Comparison of ENCODE assay signal across 2 cellular contexts in the genomic region with DNA sequence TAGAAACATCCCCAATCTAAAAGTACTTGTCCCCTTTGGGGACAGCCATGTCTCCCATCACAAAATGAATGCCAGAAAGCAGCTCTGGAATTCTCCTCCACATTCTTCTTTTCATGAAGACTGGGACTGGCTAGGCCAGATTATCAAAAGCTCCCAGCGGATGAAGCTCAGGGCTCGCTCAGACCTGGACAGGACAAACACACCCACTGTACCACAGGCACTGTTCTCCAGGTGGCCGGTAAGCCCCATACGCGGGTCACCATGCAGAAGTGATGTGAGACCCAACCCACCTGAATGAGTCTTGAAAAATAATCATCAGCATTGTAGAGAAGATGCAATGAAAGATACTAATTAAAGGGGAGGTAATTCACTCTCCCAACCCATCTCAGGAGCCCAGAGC.
TF ChIP-seq lines count a peak whose summit lies in the region.

No MANE protein-coding gene starts in this region.

TF ChIP-seq in SK-N-SH, 30 proteins besides CTCF, POLR2A, EP300 and RAD21 (continued from another document):
- TF ChIP-seq, protein P1, sequence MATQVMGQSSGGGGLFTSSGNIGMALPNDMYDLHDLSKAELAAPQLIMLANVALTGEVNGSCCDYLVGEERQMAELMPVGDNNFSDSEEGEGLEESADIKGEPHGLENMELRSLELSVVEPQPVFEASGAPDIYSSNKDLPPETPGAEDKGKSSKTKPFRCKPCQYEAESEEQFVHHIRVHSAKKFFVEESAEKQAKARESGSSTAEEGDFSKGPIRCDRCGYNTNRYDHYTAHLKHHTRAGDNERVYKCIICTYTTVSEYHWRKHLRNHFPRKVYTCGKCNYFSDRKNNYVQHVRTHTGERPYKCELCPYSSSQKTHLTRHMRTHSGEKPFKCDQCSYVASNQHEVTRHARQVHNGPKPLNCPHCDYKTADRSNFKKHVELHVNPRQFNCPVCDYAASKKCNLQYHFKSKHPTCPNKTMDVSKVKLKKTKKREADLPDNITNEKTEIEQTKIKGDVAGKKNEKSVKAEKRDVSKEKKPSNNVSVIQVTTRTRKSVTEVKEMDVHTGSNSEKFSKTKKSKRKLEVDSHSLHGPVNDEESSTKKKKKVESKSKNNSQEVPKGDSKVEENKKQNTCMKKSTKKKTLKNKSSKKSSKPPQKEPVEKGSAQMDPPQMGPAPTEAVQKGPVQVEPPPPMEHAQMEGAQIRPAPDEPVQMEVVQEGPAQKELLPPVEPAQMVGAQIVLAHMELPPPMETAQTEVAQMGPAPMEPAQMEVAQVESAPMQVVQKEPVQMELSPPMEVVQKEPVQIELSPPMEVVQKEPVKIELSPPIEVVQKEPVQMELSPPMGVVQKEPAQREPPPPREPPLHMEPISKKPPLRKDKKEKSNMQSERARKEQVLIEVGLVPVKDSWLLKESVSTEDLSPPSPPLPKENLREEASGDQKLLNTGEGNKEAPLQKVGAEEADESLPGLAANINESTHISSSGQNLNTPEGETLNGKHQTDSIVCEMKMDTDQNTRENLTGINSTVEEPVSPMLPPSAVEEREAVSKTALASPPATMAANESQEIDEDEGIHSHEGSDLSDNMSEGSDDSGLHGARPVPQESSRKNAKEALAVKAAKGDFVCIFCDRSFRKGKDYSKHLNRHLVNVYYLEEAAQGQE (IDR thresholded peaks at IDR 0.05; ENCODE audit: low read depth, low read length), result no peak
- TF ChIP-seq, protein P2, sequence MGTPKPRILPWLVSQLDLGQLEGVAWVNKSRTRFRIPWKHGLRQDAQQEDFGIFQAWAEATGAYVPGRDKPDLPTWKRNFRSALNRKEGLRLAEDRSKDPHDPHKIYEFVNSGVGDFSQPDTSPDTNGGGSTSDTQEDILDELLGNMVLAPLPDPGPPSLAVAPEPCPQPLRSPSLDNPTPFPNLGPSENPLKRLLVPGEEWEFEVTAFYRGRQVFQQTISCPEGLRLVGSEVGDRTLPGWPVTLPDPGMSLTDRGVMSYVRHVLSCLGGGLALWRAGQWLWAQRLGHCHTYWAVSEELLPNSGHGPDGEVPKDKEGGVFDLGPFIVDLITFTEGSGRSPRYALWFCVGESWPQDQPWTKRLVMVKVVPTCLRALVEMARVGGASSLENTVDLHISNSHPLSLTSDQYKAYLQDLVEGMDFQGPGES (IDR thresholded peaks at IDR 0.05; ENCODE audit: low read depth, low read length), result no peak
- TF ChIP-seq, protein P3, sequence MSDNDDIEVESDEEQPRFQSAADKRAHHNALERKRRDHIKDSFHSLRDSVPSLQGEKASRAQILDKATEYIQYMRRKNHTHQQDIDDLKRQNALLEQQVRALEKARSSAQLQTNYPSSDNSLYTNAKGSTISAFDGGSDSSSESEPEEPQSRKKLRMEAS (IDR thresholded peaks at IDR 0.05; ENCODE audit: low read depth), result no peak
- no peak for TF ChIP-seq TEAD4 (IDR thresholded peaks at IDR 0.05; ENCODE audit: borderline replicate concordance, insufficient read depth)
- TF ChIP-seq, protein P4, sequence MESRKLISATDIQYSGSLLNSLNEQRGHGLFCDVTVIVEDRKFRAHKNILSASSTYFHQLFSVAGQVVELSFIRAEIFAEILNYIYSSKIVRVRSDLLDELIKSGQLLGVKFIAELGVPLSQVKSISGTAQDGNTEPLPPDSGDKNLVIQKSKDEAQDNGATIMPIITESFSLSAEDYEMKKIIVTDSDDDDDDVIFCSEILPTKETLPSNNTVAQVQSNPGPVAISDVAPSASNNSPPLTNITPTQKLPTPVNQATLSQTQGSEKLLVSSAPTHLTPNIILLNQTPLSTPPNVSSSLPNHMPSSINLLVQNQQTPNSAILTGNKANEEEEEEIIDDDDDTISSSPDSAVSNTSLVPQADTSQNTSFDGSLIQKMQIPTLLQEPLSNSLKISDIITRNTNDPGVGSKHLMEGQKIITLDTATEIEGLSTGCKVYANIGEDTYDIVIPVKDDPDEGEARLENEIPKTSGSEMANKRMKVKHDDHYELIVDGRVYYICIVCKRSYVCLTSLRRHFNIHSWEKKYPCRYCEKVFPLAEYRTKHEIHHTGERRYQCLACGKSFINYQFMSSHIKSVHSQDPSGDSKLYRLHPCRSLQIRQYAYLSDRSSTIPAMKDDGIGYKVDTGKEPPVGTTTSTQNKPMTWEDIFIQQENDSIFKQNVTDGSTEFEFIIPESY (IDR thresholded peaks at IDR 0.05; ENCODE audit: borderline replicate concordance, low read depth), result no peak
TF ChIP-seq in SK-N-SH: peak in this region for 0.

TF ChIP-seq in GM23338, 12 proteins besides CTCF, POLR2A, EP300 and RAD21 (continued from another document):
- TF ChIP-seq, protein P5, sequence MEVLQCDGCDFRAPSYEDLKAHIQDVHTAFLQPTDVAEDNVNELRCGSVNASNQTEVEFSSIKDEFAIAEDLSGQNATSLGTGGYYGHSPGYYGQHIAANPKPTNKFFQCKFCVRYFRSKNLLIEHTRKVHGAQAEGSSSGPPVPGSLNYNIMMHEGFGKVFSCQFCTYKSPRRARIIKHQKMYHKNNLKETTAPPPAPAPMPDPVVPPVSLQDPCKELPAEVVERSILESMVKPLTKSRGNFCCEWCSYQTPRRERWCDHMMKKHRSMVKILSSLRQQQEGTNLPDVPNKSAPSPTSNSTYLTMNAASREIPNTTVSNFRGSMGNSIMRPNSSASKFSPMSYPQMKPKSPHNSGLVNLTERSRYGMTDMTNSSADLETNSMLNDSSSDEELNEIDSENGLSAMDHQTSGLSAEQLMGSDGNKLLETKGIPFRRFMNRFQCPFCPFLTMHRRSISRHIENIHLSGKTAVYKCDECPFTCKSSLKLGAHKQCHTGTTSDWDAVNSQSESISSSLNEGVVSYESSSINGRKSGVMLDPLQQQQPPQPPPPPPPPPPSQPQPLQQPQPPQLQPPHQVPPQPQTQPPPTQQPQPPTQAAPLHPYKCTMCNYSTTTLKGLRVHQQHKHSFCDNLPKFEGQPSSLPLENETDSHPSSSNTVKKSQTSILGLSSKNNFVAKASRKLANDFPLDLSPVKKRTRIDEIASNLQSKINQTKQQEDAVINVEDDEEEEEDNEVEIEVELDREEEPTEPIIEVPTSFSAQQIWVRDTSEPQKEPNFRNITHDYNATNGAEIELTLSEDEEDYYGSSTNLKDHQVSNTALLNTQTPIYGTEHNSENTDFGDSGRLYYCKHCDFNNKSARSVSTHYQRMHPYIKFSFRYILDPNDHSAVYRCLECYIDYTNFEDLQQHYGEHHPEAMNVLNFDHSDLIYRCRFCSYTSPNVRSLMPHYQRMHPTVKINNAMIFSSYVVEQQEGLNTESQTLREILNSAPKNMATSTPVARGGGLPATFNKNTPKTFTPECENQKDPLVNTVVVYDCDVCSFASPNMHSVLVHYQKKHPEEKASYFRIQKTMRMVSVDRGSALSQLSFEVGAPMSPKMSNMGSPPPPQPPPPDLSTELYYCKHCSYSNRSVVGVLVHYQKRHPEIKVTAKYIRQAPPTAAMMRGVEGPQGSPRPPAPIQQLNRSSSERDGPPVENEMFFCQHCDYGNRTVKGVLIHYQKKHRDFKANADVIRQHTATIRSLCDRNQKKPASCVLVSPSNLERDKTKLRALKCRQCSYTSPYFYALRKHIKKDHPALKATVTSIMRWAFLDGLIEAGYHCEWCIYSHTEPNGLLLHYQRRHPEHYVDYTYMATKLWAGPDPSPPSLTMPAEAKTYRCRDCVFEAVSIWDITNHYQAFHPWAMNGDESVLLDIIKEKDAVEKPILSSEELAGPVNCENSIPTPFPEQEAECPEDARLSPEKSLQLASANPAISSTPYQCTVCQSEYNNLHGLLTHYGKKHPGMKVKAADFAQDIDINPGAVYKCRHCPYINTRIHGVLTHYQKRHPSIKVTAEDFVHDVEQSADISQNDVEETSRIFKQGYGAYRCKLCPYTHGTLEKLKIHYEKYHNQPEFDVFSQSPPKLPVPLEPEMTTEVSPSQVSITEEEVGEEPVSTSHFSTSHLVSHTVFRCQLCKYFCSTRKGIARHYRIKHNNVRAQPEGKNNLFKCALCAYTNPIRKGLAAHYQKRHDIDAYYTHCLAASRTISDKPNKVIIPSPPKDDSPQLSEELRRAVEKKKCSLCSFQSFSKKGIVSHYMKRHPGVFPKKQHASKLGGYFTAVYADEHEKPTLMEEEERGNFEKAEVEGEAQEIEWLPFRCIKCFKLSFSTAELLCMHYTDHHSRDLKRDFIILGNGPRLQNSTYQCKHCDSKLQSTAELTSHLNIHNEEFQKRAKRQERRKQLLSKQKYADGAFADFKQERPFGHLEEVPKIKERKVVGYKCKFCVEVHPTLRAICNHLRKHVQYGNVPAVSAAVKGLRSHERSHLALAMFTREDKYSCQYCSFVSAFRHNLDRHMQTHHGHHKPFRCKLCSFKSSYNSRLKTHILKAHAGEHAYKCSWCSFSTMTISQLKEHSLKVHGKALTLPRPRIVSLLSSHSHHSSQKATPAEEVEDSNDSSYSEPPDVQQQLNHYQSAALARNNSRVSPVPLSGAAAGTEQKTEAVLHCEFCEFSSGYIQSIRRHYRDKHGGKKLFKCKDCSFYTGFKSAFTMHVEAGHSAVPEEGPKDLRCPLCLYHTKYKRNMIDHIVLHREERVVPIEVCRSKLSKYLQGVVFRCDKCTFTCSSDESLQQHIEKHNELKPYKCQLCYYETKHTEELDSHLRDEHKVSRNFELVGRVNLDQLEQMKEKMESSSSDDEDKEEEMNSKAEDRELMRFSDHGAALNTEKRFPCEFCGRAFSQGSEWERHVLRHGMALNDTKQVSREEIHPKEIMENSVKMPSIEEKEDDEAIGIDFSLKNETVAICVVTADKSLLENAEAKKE (CRISPR knock-in tag; IDR thresholded peaks at IDR 0.05), result no peak
- TF ChIP-seq EZH2 (IDR thresholded peaks at IDR 0.05; ENCODE audit: low read depth, unreplicated experiment) (no peak), EZH2phosphoT487 (IDR thresholded peaks at IDR 0.05; ENCODE audit: unreplicated experiment) (no peak), POLR2AphosphoS5 (IDR thresholded peaks at IDR 0.05; ENCODE audit: low read depth) (no peak), JUNB (IDR thresholded peaks at IDR 0.05; ENCODE audit: unreplicated experiment) (no peak), CREB1 (CRISPR knock-in tag; IDR thresholded peaks at IDR 0.05; ENCODE audit: low read depth) (no peak)
- TF ChIP-seq, protein P1 (IDR thresholded peaks at IDR 0.05; ENCODE audit: unreplicated experiment), result no peak
- TF ChIP-seq, protein P6, sequence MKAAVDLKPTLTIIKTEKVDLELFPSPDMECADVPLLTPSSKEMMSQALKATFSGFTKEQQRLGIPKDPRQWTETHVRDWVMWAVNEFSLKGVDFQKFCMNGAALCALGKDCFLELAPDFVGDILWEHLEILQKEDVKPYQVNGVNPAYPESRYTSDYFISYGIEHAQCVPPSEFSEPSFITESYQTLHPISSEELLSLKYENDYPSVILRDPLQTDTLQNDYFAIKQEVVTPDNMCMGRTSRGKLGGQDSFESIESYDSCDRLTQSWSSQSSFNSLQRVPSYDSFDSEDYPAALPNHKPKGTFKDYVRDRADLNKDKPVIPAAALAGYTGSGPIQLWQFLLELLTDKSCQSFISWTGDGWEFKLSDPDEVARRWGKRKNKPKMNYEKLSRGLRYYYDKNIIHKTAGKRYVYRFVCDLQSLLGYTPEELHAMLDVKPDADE (IDR thresholded peaks at IDR 0.05), result no peak
